11 cellular contexts compared by ENCODE assay signal in genomic region chr1:99441234-99442095, GRCh38.
DNase-seq lines count a peak whose midpoint lies in the region; ATAC-seq lines count a peak whose summit lies in the region.
"Had no signal": no experiment of that assay in that cellular context is flagged by ENCODE, and none has a peak within 500 bp of the region (broad histone marks: within the 10 kb centered on the region; RNA-seq: fewer than 3 reads in every experiment).

No MANE protein-coding gene starts in this region.

- no peaks in the 10 kb centered on the region for H3K36me3 Mint-ChIP-seq in activated naive CD8-positive, alpha-beta T cell treated with anti-CD3 and anti-CD28 coated beads for 36 hours

- no peak overlapping the region for H4K8ac ChIP-seq in mesenchymal stem cell (ENCODE audit: low read length)

- peaks cover 13% of the 10 kb centered on the region for H3K4me1 Mint-ChIP-seq in activated naive CD8-positive, alpha-beta T cell treated with anti-CD3 and anti-CD28 coated beads for 36 hours

- H3K9ac ChIP-seq in mesenchymal stem cell (ENCODE audit: low read length) = peak overlapping the region; percentile 32
- H3K9ac ChIP-seq: parathyroid adenoma had no signal

- H2AFZ ChIP-seq in mesenchymal stem cell (ENCODE audit: low read depth, low read length) = no peak overlapping the region
- H2AFZ ChIP-seq: parathyroid adenoma had no signal

- no peak overlapping the region for H3K4me2 ChIP-seq in mesenchymal stem cell (ENCODE audit: low read length, poor library complexity, severe bottlenecking)

- ATAC-seq in HG02840 (IDR thresholded peaks at IDR 0.05; ENCODE audit: low FRiP score, unreplicated experiment) = no peak
- no peak for ATAC-seq in GM21447 (IDR thresholded peaks at IDR 0.05; ENCODE audit: unreplicated experiment)

- no peak overlapping the region for H3K4me3 ChIP-seq in mesenchymal stem cell (ENCODE audit: insufficient read depth in 1 of 2, low read depth in 1 of 2, low read length in 2 of 2)
- H3K4me3 ChIP-seq in effector memory CD4-positive, alpha-beta T cell (ENCODE audit: insufficient read depth, low read depth, low read length, poor library complexity, severe bottlenecking) = no peak overlapping the region

- H3K4ac ChIP-seq in mesenchymal stem cell (ENCODE audit: low read depth in 1 of 2, low read length in 2 of 2) = no peak overlapping the region

- no peaks in the 10 kb centered on the region for H3K27me3 ChIP-seq in mesenchymal stem cell (ENCODE audit: control insufficient read depth in 1 of 2, insufficient read depth in 1 of 2, low read length in 2 of 2)
- H3K27me3 ChIP-seq in effector memory CD4-positive, alpha-beta T cell (replicated peaks; ENCODE audit: control insufficient read depth, insufficient read depth, low read length, poor library complexity, severe bottlenecking) = peaks cover 1% of the 10 kb centered on the region

- H3K79me1 ChIP-seq in mesenchymal stem cell (replicated peaks; ENCODE audit: low read length, poor library complexity, severe bottlenecking) = no peaks in the 10 kb centered on the region

- no peak overlapping the region for H2BK12ac ChIP-seq in mesenchymal stem cell (ENCODE audit: low read length in 2 of 2)

- no peak overlapping the region for H2BK120ac ChIP-seq in mesenchymal stem cell (ENCODE audit: low read depth, low read length)

- no peaks in the 10 kb centered on the region for H3K36me3 ChIP-seq in mesenchymal stem cell (ENCODE audit: control insufficient read depth in 1 of 2, insufficient read depth in 2 of 2, low read depth in 1 of 2, low read length in 2 of 2)
- no peaks in the 10 kb centered on the region for H3K36me3 ChIP-seq in effector memory CD4-positive, alpha-beta T cell (ENCODE audit: control insufficient read depth, insufficient read depth, low read length)

- no peaks in the 10 kb centered on the region for H3K9me3 Mint-ChIP-seq in activated naive CD8-positive, alpha-beta T cell treated with anti-CD3 and anti-CD28 coated beads for 36 hours

- no peak overlapping the region for H4K91ac ChIP-seq in mesenchymal stem cell (ENCODE audit: low read length)

- no peak overlapping the region for H3K23ac ChIP-seq in mesenchymal stem cell (ENCODE audit: low read length in 2 of 2)

- no peaks in the 10 kb centered on the region for H3K4me1 ChIP-seq in mesenchymal stem cell (ENCODE audit: control insufficient read depth, insufficient read depth, low read depth, low read length)
- H3K4me1 ChIP-seq in effector memory CD4-positive, alpha-beta T cell (ENCODE audit: control insufficient read depth, insufficient read depth, low read length, poor library complexity, severe bottlenecking) = no peaks in the 10 kb centered on the region
- H3K4me1 ChIP-seq: parathyroid adenoma had no signal

- peaks cover 24% of the 10 kb centered on the region for H3K27me3 Mint-ChIP-seq in activated naive CD8-positive, alpha-beta T cell treated with anti-CD3 and anti-CD28 coated beads for 36 hours

- H3K9me3 ChIP-seq in mesenchymal stem cell (ENCODE audit: control insufficient read depth, low read length) = no peaks in the 10 kb centered on the region
- no peaks in the 10 kb centered on the region for H3K9me3 ChIP-seq in effector memory CD4-positive, alpha-beta T cell (ENCODE audit: control insufficient read depth, low read length)

- WGBS in mesenchymal stem cell = 70% methylated on average over 8 of the region's 8 CpGs

- H3K27ac ChIP-seq in mesenchymal stem cell (ENCODE audit: low read length, poor library complexity, severe bottlenecking) = no peak overlapping the region
- H3K27ac ChIP-seq in effector memory CD4-positive, alpha-beta T cell (ENCODE audit: insufficient read depth, low read length, poor library complexity, severe bottlenecking) = no peak overlapping the region
- H3K27ac ChIP-seq: HL-60, parathyroid adenoma had no signal

- H2AK5ac ChIP-seq in mesenchymal stem cell (ENCODE audit: low read length, severe bottlenecking) = no peak overlapping the region

- H3K27ac Mint-ChIP-seq in activated naive CD8-positive, alpha-beta T cell treated with anti-CD3 and anti-CD28 coated beads for 36 hours = peak overlapping the region; percentile 13

- peak overlapping the region; percentile 27 for H3K4me3 Mint-ChIP-seq in activated naive CD8-positive, alpha-beta T cell treated with anti-CD3 and anti-CD28 coated beads for 36 hours

- H2BK15ac ChIP-seq in mesenchymal stem cell (ENCODE audit: low read depth, poor library complexity, severe bottlenecking) = no peak overlapping the region

- DNase-seq in EH (ENCODE audit: low read depth) = peak; percentile 89
- DNase-seq in HT1080 (ENCODE audit: low read depth) = peak; percentile 76
- DNase-seq in activated naive CD8-positive, alpha-beta T cell treated with anti-CD3 and anti-CD28 coated beads for 36 hours = peak; percentile 26
- peak; percentile 67 for DNase-seq in mesenchymal stem cell
- DNase-seq in effector memory CD4-positive, alpha-beta T cell = no peak
- DNase-seq in NCI-H2107 treated with DMSO at 0.1 percent for 48 hours (lab: John Stamatoyannopoulos, UW; ENCODE audit: unreplicated experiment) = no peak
- DNase-seq: NCI-H774 had no signal

- H2BK5ac ChIP-seq in mesenchymal stem cell (ENCODE audit: low read depth, low read length, poor library complexity, severe bottlenecking) = no peak overlapping the region

- H3K18ac ChIP-seq in mesenchymal stem cell (ENCODE audit: low read depth in 1 of 2, low read length in 2 of 2) = no peak overlapping the region

- no peak overlapping the region for H3K14ac ChIP-seq in mesenchymal stem cell (ENCODE audit: low read length in 2 of 2)

Comparison
In these comparisons a context has a peak if more than half of its experiments do, and no peak if none do; other contexts are left out.
1. DNase-seq: peak in EH (single experiment), HT1080 (single experiment), activated naive CD8-positive, alpha-beta T cell treated with anti-CD3 and anti-CD28 coated beads for 36 hours (single experiment) and mesenchymal stem cell (single experiment); none in effector memory CD4-positive, alpha-beta T cell (0 of 3) and NCI-H2107 treated with DMSO at 0.1 percent for 48 hours (single experiment).